11 cellular contexts compared by ENCODE assay signal in genomic region chr3:149179225-149179624, GRCh38. TPM values are rescaled to one million over a fixed set of nuclear protein-coding genes. Genes with fewer than 3 reads are reported as not detected.
DNase-seq lines count a peak whose midpoint lies in the region; ATAC-seq and TF ChIP-seq lines count a peak whose summit lies in the region.
"Had no signal": no experiment of that assay in that cellular context is flagged by ENCODE, and none has a peak within 500 bp of the region (broad histone marks: within the 10 kb centered on the region; RNA-seq: fewer than 3 reads in every experiment).

No MANE protein-coding gene starts in this region.

- in situ Hi-C loops in KBM-7 (cut with MboI; ENCODE audit: low pct_unique_long_range_greater_than_20kb, low sequenced_read_pairs), result no loop called here

- no peaks in the 10 kb centered on the region for H3K36me3 ChIP-seq in RWPE2 (ENCODE audit: low read depth)
- H3K36me3 ChIP-seq in fibroblast of lung (ENCODE audit: control insufficient read depth, insufficient read depth, low read length), result no peaks in the 10 kb centered on the region
- H3K36me3 ChIP-seq: cardiac muscle cell had no signal

- DNase-seq in CD1c-positive myeloid dendritic cell (ENCODE audit: extremely low spot score) (peak; percentile 9), RWPE2 (ENCODE audit: low spot score) (no peak), fibroblast of lung (ENCODE audit: low read depth in 2 of 2) (peak; percentile 48 to 85), renal cortical epithelial cell (ENCODE audit: low read depth) (peak; percentile 78), HUDEP-2 (lab: John Stamatoyannopoulos, UW; ENCODE audit: unreplicated experiment in 76 of 76) (no peak), cerebellar cortex (ENCODE audit: low spot score) (no peak), KBM-7 (no peak)
- no peak for DNase-seq in activated T-cell treated with anti-CD3 and anti-CD28 coated beads, Interleukin-2, amount 50 U/mL, for 1 hour
- DNase-seq: activated T-cell treated with anti-CD3 and anti-CD28 coated beads, Interleukin-2, amount 50 U/mL, for 4 hours; NCI-H146 had no signal

- no peak overlapping the region for H3K9ac ChIP-seq in fibroblast of lung (ENCODE audit: insufficient read depth, low read length)

- no peaks in the 10 kb centered on the region for H4K20me1 ChIP-seq in fibroblast of lung (ENCODE audit: control insufficient read depth, extremely low read depth, insufficient read depth, low read length)

- H2AFZ ChIP-seq in fibroblast of lung (ENCODE audit: low read length), result no peak overlapping the region

- H3K27ac ChIP-seq in RWPE2 (ENCODE audit: poor library complexity, severe bottlenecking), result peak overlapping the region; percentile 68
- peak overlapping the region; percentile 79 for H3K27ac ChIP-seq in fibroblast of lung (ENCODE audit: insufficient read depth, low read length)
- H3K27ac ChIP-seq: cardiac muscle cell had no signal

- TF ChIP-seq CTCF in RWPE2 (IDR thresholded peaks at IDR 0.05; ENCODE audit: poor library complexity, severe bottlenecking) (no peak), fibroblast of lung (conservative IDR thresholded peaks at IDR 0.05 in 1 of 2, IDR thresholded peaks at IDR 0.05 in 1 of 2; ENCODE audit: low read depth in 1 of 2, low read length in 2 of 2) (no peak)

- H3K27me3 ChIP-seq in RWPE2 (ENCODE audit: insufficient read depth, poor library complexity, severe bottlenecking), result no peaks in the 10 kb centered on the region
- H3K27me3 ChIP-seq in fibroblast of lung (ENCODE audit: control insufficient read depth, insufficient read depth, low read length), result no peaks in the 10 kb centered on the region
- H3K27me3 ChIP-seq: cardiac muscle cell had no signal

- no peak overlapping the region for H3K4me2 ChIP-seq in fibroblast of lung (ENCODE audit: extremely low read depth, insufficient read depth, low read length)

- H3K4me3 ChIP-seq in RWPE2 (ENCODE audit: severe bottlenecking), result no peak overlapping the region
- H3K4me3 ChIP-seq in fibroblast of lung (replicated peaks in 1 of 4; ENCODE audit: control extremely low read depth in 1 of 4, insufficient read depth in 1 of 4, low read depth in 3 of 4, low read length in 4 of 4), result no peak overlapping the region
- H3K4me3 ChIP-seq: cardiac muscle cell had no signal

- H3K79me2 ChIP-seq in fibroblast of lung (ENCODE audit: control insufficient read depth, insufficient read depth, low read length), result no peaks in the 10 kb centered on the region

- H3K9me3 ChIP-seq in RWPE2 (ENCODE audit: severe bottlenecking), result no peaks in the 10 kb centered on the region
- H3K9me3 ChIP-seq in fibroblast of lung (ENCODE audit: control insufficient read depth, insufficient read depth, low read depth, low read length), result no peaks in the 10 kb centered on the region

- ATAC-seq in RWPE2 (ENCODE audit: low read depth), result peak; percentile 63
- ATAC-seq: activated T-cell treated with anti-CD3 and anti-CD28 coated beads, Interleukin-2, amount 50 U/mL, for 4 hours had no signal

- H3K4me1 ChIP-seq in RWPE2 (ENCODE audit: insufficient read depth, poor library complexity, severe bottlenecking), result peaks cover 17% of the 10 kb centered on the region
- peaks cover 13% of the 10 kb centered on the region for H3K4me1 ChIP-seq in fibroblast of lung (ENCODE audit: control insufficient read depth, extremely low read depth, insufficient read depth, low read length)

RNA-seq across cellular contexts. Expression of gene CP, which starts 42.4 kb away (rescaled TPM):
- under 0.01 TPM in 1 of 2 replicates, not detected in the other for total RNA-seq in fibroblast of lung
- polyA plus RNA-seq in fibroblast of lung, result 0.03 TPM in 1 of 2 replicates, not detected in the other
- 0.13 TPM in 1 of 2 replicates, not detected in the other for polyA plus RNA-seq in fibroblast of lung (2012)
- not detected in 2 replicates for polyA minus RNA-seq in fibroblast of lung (ENCODE audit: low replicate concordance)
- 2.4 and 85.8 TPM in 2 replicates for total RNA-seq in renal cortical epithelial cell
- polyA plus RNA-seq: cardiac muscle cell had no signal

RNA-seq across cellular contexts. Expression of gene HPS3, which starts 49.8 kb away (rescaled TPM):
- total RNA-seq in fibroblast of lung (27.0 and 33.4 TPM in 2 replicates), renal cortical epithelial cell (37.8 and 45.5 TPM in 2 replicates)
- polyA plus RNA-seq in fibroblast of lung, result 31.0 and 31.2 TPM in 2 replicates
- polyA plus RNA-seq in fibroblast of lung (2012), result 15.6 and 18.5 TPM in 2 replicates
- polyA minus RNA-seq in fibroblast of lung (ENCODE audit: low replicate concordance), result 6.6 and 9.1 TPM in 2 replicates

Comparison
In these comparisons a context has a peak if more than half of its experiments do, and no peak if none do; other contexts are left out.
1. DNase-seq: peak in CD1c-positive myeloid dendritic cell (single experiment), fibroblast of lung (2 of 2) and renal cortical epithelial cell (single experiment); none in RWPE2 (single experiment), HUDEP-2 (0 of 76), cerebellar cortex (single experiment), KBM-7 (single experiment) and activated T-cell treated with anti-CD3 and anti-CD28 coated beads, Interleukin-2, amount 50 U/mL, for 1 hour (single experiment).